Comparison of ENCODE assay signal across 1 cellular context in the genomic region with DNA sequence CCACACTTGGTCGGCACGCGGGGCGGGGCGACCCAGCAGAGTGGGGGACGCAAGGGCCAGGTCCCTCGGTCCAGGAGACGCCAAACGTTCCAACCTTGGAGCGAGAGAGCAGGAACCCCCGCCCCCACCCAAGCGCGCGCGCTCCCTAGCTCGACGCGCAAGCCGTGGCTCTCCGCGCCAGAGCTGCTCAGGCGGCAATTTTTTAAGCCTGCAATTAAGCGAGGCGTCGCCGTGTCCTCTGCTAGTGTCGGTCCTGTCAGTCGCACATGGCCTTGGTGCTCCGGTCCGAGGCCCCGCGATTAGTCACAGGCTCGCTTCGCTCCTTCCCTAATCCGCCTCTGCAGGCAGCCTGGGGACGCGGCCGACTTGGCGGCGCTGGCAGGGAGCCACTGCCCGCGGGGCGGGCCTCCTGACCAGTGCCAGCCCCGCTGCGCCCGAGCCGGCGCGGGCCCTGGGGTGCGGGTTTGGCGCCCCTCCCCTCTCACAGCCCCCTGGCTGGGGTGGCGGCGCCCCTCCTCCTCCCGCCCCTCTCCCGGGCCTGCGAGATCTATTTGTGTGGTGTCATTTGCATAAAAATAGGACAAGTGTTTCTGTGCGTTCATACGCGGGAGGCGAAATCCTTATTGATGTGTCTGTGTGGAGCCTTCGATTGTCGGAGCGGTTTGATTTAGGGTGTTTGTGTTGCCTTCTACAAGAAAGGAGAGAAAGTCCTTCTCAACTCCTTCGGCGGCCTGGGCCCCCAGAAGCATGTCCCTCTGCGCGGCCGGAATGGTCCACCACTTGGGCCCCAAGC.
TF ChIP-seq lines count a peak whose summit lies in the region.

No MANE protein-coding gene starts in this region.

TF ChIP-seq in HepG2, 621 proteins besides CTCF, POLR2A, EP300 and RAD21:
- peak; percentile 77 for TF ChIP-seq AGO2 (optimal IDR thresholded peaks at IDR 0.05; ENCODE audit: low read depth, low read length)
- TF ChIP-seq MBNL3 (CRISPR knock-in tag; conservative IDR thresholded peaks at IDR 0.05) = no peak
- TF ChIP-seq, protein P1, sequence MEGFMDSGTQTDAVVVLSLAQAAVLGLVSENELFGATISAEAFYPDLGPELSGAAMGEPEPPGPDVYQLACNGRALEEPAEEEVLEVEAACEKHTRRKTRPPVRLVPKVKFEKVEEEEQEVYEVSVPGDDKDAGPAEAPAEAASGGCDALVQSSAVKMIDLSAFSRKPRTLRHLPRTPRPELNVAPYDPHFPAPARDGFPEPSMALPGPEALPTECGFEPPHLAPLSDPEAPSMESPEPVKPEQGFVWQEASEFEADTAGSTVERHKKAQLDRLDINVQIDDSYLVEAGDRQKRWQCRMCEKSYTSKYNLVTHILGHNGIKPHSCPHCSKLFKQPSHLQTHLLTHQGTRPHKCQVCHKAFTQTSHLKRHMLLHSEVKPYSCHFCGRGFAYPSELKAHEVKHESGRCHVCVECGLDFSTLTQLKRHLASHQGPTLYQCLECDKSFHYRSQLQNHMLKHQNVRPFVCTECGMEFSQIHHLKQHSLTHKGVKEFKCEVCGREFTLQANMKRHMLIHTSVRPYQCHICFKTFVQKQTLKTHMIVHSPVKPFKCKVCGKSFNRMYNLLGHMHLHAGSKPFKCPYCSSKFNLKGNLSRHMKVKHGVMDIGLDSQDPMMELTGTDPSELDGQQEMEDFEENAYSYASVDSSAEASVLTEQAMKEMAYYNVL (CRISPR knock-in tag; IDR thresholded peaks at IDR 0.05; ENCODE audit: borderline replicate concordance) = no peak
- no peak for TF ChIP-seq CAMTA2 (CRISPR knock-in tag; IDR thresholded peaks at IDR 0.05; ENCODE audit: borderline replicate concordance)
- TF ChIP-seq ZBTB38 (CRISPR knock-in tag; IDR thresholded peaks at IDR 0.05) = peak; percentile 88
- TF ChIP-seq, protein P2, sequence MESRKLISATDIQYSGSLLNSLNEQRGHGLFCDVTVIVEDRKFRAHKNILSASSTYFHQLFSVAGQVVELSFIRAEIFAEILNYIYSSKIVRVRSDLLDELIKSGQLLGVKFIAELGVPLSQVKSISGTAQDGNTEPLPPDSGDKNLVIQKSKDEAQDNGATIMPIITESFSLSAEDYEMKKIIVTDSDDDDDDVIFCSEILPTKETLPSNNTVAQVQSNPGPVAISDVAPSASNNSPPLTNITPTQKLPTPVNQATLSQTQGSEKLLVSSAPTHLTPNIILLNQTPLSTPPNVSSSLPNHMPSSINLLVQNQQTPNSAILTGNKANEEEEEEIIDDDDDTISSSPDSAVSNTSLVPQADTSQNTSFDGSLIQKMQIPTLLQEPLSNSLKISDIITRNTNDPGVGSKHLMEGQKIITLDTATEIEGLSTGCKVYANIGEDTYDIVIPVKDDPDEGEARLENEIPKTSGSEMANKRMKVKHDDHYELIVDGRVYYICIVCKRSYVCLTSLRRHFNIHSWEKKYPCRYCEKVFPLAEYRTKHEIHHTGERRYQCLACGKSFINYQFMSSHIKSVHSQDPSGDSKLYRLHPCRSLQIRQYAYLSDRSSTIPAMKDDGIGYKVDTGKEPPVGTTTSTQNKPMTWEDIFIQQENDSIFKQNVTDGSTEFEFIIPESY (CRISPR knock-in tag; IDR thresholded peaks at IDR 0.05) = 0 out of 2 replicates have a peak, but pooled peaks have one; percentile 54
